8 cellular contexts compared by ENCODE assay signal in the genomic region with DNA sequence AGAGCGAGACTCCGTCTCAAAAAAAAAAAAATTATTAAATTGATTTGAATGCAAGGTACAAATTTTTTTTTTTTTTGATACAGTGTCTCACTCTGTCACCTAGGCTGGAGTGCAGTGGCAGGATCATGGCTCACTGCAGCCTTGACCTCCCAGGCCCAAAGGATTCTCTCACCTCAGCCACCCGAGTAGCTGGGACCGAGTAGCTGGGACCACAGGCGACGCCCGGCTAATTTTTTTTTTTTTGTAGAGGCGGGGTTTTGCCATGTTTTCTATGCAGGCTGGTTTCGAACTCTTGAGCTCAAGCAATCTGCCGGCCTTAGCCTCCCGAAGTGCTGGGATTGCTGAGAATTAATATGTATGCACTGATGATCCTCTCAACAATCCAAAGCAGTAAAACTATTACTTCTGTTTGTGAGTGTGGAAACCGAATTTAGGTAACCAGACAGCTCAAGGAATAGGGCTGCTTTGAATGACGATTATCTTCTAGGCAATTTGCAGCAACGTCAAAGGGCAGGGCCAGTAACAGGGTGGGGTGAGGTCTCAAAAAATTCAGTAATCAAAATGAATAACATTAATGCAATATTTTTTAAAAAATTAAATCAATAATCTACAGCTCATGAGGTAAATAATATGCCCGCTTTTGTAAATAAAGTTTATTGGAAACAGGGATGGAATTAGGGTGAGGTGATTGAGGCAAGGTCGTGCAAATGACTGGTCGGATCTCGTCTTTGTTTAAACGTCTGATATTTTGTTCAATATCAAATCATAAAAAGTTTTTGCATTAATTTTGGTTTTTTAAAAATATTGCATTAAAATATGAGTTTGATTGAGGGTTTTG. TPM values are rescaled to one million over a fixed set of nuclear protein-coding genes. Genes with fewer than 3 reads are reported as not detected.
DNase-seq lines count a peak whose midpoint lies in the region; ATAC-seq and TF ChIP-seq lines count a peak whose summit lies in the region.

No MANE protein-coding gene starts in this region.

- no peaks in the 10 kb centered on the region for H3K36me3 Mint-ChIP-seq in type B pancreatic cell

- no peak for TF ChIP-seq POLR2A in adrenal gland (IDR thresholded peaks at IDR 0.05)

- no peaks in the 10 kb centered on the region for H3K27me3 ChIP-seq in adrenal gland

- no peaks in the 10 kb centered on the region for H3K27me3 Mint-ChIP-seq in type B pancreatic cell

- WGBS in adrenal gland, 4 donors: 34 to 43% (median 40%) methylated on average over 19 of the region's 19 CpGs

- intact Hi-C loops in adrenal gland (cut with DNase I): no loop called here

- no peak for DNase-seq in AG10803 (ENCODE audit: low read depth)
- no peak for DNase-seq in HEK293T (ENCODE audit: extremely low spot score)
- no peak for DNase-seq in adrenal gland
- DNase-seq in left kidney (ENCODE audit: low read depth, low spot score): peak; percentile 15
- no peak for DNase-seq in type B pancreatic cell (ENCODE audit: extremely low spot score, unreplicated experiment)
- DNase-seq in NOMO-1 treated with DMSO at 0.1 percent for 48 hours (lab: John Stamatoyannopoulos, UW; ENCODE audit: unreplicated experiment): no peak

- peaks cover 0 to 6% of the 10 kb centered on the region in 2 donors for H3K4me1 ChIP-seq in adrenal gland (replicated peaks in 1 of 2)

- H3K4me1 Mint-ChIP-seq in type B pancreatic cell (ENCODE audit: unreplicated experiment): peaks cover 11% of the 10 kb centered on the region

- H3K27ac Mint-ChIP-seq in type B pancreatic cell: peak overlapping the region; percentile 75

- no peaks in the 10 kb centered on the region for H3K9me3 ChIP-seq in adrenal gland (replicated peaks in 1 of 3)

- ATAC-seq in HG03175 (IDR thresholded peaks at IDR 0.05; ENCODE audit: unreplicated experiment) (no peak), GM21723 (IDR thresholded peaks at IDR 0.05; ENCODE audit: unreplicated experiment) (no peak)

- CTCF ChIA-PET in HEK293T (lab: Yijun Ruan, JAX): interaction anchor here (0.6 to 3.0 kb wide), 4 partner anchors 42 to 204 kb away, joined by 3 to 8 read pairs (median 5); no protein-coding TSS in a partner anchor

- no peaks in the 10 kb centered on the region for H3K9me3 Mint-ChIP-seq in type B pancreatic cell

- H3K4me3 Mint-ChIP-seq in type B pancreatic cell: peak overlapping the region; percentile 89

- POLR2A ChIA-PET in HEK293T (lab: Yijun Ruan, JAX): interaction anchor here (0.6 to 2.7 kb wide), 39 partner anchors 8 to 916 kb away, joined by 3 to 42 read pairs (median 5); a partner anchor contains a TSS

- H3K36me3 ChIP-seq in adrenal gland (replicated peaks in 1 of 2): no peaks in the 10 kb centered on the region

- peak overlapping the region; percentile 84 for H3K4me3 ChIP-seq in AG10803 (ENCODE audit: low read length)
- H3K4me3 ChIP-seq in adrenal gland: peak overlapping the region in 2 of 4 donors; percentile 85 to 87

- H3K27ac ChIP-seq in adrenal gland: peak overlapping the region in 4 of 5 donors; percentile 67 to 83 (median 79)

- TF ChIP-seq CTCF in AG10803 (conservative IDR thresholded peaks at IDR 0.05; ENCODE audit: low read length): no peak
- no peak for TF ChIP-seq CTCF in adrenal gland (IDR thresholded peaks at IDR 0.05)
- no peak for TF ChIP-seq CTCF in type B pancreatic cell (conservative IDR thresholded peaks at IDR 0.05)

TF ChIP-seq in HEK293T, 16 proteins besides CTCF, POLR2A, EP300 and RAD21:
- no peak for TF ChIP-seq ARNT (IDR thresholded peaks at IDR 0.05)
- no peak for TF ChIP-seq FOXA1 (IDR thresholded peaks at IDR 0.05)
- TF ChIP-seq ZNF384 (IDR thresholded peaks at IDR 0.05): peak; percentile 57; the same call in 1 of the 2 replicates
- no peak for TF ChIP-seq TARDBP (IDR thresholded peaks at IDR 0.05)
- TF ChIP-seq ELF4 (IDR thresholded peaks at IDR 0.05): no peak

RNA-seq across cellular contexts. Expression of a gene that starts 1.2 kb away (rescaled TPM):
- total RNA-seq in adrenal gland: 1 to 10 TPM in 2 of 8 donors, under 1 TPM in 5, not detected in 1; 0.12 to 1.9 (median 0.65) TPM
- 1 to 10 TPM in 1 of 3 donors, under 1 TPM in 2; 0.10 to 1.3 (median 0.32) TPM for polyA plus RNA-seq in adrenal gland
- 11.2 and 29.7 TPM in 2 replicates for total RNA-seq in type B pancreatic cell (ENCODE audit: low replicate concordance)

RNA-seq across cellular contexts. Expression of a gene that starts 39.2 kb away (rescaled TPM):
- total RNA-seq in adrenal gland (10 to 100 TPM in 1 of 8 donors, 1 to 10 TPM in 7; 4.0 to 12.0 (median 8.4) TPM), type B pancreatic cell (ENCODE audit: low replicate concordance) (15.9 and 21.4 TPM in 2 replicates)
- polyA plus RNA-seq in adrenal gland: 10 to 100 TPM in 1 of 3 donors, 1 to 10 TPM in 2; 6.0 to 10.4 (median 6.8) TPM

RNA-seq across cellular contexts. Expression of a gene that starts 49.9 kb away (rescaled TPM):
- total RNA-seq in adrenal gland (10 to 100 TPM; 13.5 to 25.0 (median 15.2) TPM), type B pancreatic cell (ENCODE audit: low replicate concordance) (3.3 and 10.0 TPM in 2 replicates)
- polyA plus RNA-seq in adrenal gland: 10 to 100 TPM in 1 of 3 donors, 1 to 10 TPM in 2; 6.2 to 12.6 (median 7.5) TPM
